33 cellular contexts compared by ENCODE assay signal in the genomic region with DNA sequence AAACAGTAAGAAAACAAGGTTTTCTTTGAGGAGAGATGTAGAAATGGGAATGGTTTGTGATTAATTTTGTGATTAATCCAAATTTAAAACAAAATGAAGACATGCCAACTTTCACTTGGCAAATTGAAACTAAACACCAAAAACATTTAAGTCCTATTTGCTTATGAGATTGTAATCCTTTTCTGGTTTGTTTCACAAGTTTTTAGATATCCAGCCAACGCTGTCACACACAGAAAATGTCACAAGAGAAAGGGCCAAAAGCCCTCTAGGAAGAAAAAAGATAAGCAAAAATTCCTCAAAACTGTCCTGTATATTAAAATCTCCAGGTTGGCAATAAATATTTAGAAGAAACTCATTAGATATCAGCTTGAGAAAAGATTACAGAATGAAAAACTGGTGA. TPM values are rescaled to one million over a fixed set of nuclear protein-coding genes. Genes with fewer than 3 reads are reported as not detected.
"Had no signal": no experiment of that assay in that cellular context is flagged by ENCODE, and none has a peak within 500 bp of the region (broad histone marks: within the 10 kb centered on the region; RNA-seq: fewer than 3 reads in every experiment).

No MANE protein-coding gene starts in this region.

- H3K36me3 ChIP-seq: adrenal gland, brain microvascular endothelial cell, breast epithelium had no signal

- ATAC-seq: activated CD8-positive, alpha-beta T cell treated with anti-CD3 and anti-CD28 coated beads for 36 hours; activated naive CD8-positive, alpha-beta T cell treated with anti-CD3 and anti-CD28 coated beads, Interleukin-2, amount 50 U/mL, for 24 hours; body of pancreas had no signal

- FAIRE-seq: astrocyte, TTC549 had no signal

- H3K4me3 ChIP-seq: adrenal gland, body of pancreas, breast epithelium had no signal

- H3K4me1 ChIP-seq: adrenal gland, breast epithelium had no signal

- DNase-seq: activated B cell treated with CpG ODN at 0.5 μM for 24 hours; activated CD4-positive, alpha-beta memory T cell treated with anti-CD3 and anti-CD28 coated beads for 36 hours; activated CD4-positive, alpha-beta T cell treated with anti-CD3 and anti-CD28 coated beads for 4 hours; activated CD4-positive, alpha-beta T cell treated with anti-CD3 and anti-CD28 coated beads, Interleukin-2, amount 10 ng/mL, durations not matched to agents 24 days and 14 days; activated CD4-positive, alpha-beta T cell treated with anti-CD3 and anti-CD28 coated beads, Interleukin-2, amount 50 U/mL, for 1 hour; activated CD4-positive, alpha-beta T cell treated with anti-CD3 and anti-CD28 coated beads, Interleukin-2, amount 50 U/mL, for 4 hours; activated CD4-positive, CD25-positive, alpha-beta regulatory T cell treated with anti-CD3 and anti-CD28 coated beads, Interleukin-2, amount 50 U/mL, for 72 hours; activated CD8-positive, alpha-beta memory T cell treated with anti-CD3 and anti-CD28 coated beads, Interleukin-2, amount 50 U/mL, for 4 hours; activated CD8-positive, alpha-beta T cell treated with anti-CD3 and anti-CD28 coated beads for 36 hours; activated effector memory CD4-positive, alpha-beta T cell treated with Interleukin-2 at 50 U/mL for 16 hours; activated gamma-delta T cell; activated naive CD4-positive, alpha-beta T cell treated with anti-CD3 and anti-CD28 coated beads, Interleukin-2, amount 10 ng/mL, durations not matched to agents 7 days and 5 days; activated naive CD4-positive, alpha-beta T cell treated with Interleukin-2 at 50 U/mL for 16 hours; activated naive CD8-positive, alpha-beta T cell treated with anti-CD3 and anti-CD28 coated beads, Interleukin-2, amount 10 ng/mL, durations not matched to agents 7 days and 5 days; activated naive CD8-positive, alpha-beta T cell treated with anti-CD3 and anti-CD28 coated beads, Interleukin-2, amount 50 U/mL, for 24 hours; activated T-cell treated with anti-CD3 and anti-CD28 coated beads for 4 hours; activated T-cell treated with anti-CD3 and anti-CD28 coated beads, Interleukin-2, amount 50 U/mL, for 24 hours; activated T-cell treated with anti-CD3 and anti-CD28 coated beads, Interleukin-2, amount 50 U/mL, for 48 hours; adrenal gland; amniotic stem cell; aorta; body of pancreas; brain microvascular endothelial cell; central memory CD4-positive, alpha-beta T cell; T-helper 1 cell; T-helper 2 cell; T-helper 9 cell had no signal

- H3K9me3 ChIP-seq: adrenal gland, body of pancreas, breast epithelium had no signal

- H3K27ac ChIP-seq: adrenal gland, body of pancreas, brain microvascular endothelial cell, breast epithelium, VCaP had no signal

- H3K27me3 ChIP-seq: adrenal gland, body of pancreas, brain microvascular endothelial cell, breast epithelium had no signal

RNA-seq across cellular contexts. Expression of a gene that starts 2.5 kb away (rescaled TPM):
- total RNA-seq: activated B cell treated with CpG ODN at 0.5 μM for 24 hours; activated CD4-positive, alpha-beta memory T cell treated with anti-CD3 and anti-CD28 coated beads for 36 hours; activated CD4-positive, alpha-beta T cell treated with anti-CD3 and anti-CD28 coated beads, Interleukin-2, amount 10 ng/mL, durations not matched to agents 24 days and 14 days; activated CD8-positive, alpha-beta memory T cell treated with anti-CD3 and anti-CD28 coated beads for 36 hours; activated CD8-positive, alpha-beta T cell treated with anti-CD3 and anti-CD28 coated beads for 36 hours; activated naive CD8-positive, alpha-beta T cell treated with anti-CD3 and anti-CD28 coated beads, Interleukin-2, amount 10 ng/mL, durations not matched to agents 7 days and 5 days; activated T-helper 2 cell treated with anti-CD3 and anti-CD28 coated beads, Interferon-gamma antibody, Interleukin-2, Interleukin-4, amounts not matched to agents 10 μg/mL and 5 μg/mL and 100 μg/mL, durations not matched to agents 14 hours and 24 hours and 36 hours; aorta; breast epithelium had no signal
